Comparison of ENCODE assay signal across 6 cellular contexts in the genomic region with DNA sequence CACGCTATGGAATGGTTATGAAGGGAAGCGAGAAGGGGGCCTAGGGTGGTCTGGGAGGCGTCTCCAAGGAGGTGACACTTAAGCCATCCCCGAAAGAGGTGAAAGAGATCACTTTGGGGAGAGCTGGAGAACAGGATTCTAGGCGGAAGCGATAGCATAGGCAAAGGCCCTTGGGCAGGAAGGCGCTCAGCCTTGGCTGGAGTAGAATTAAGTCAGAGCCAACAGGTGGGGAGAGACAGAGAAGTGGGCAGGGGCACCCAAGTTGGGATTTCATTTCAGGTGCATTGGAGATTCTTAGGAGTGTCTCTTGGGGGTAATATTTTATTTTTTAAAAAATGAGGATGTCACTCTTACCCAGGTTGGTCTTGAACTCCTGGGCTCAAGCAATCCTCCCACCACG. TPM values are rescaled to one million over a fixed set of nuclear protein-coding genes. Genes with fewer than 3 reads are reported as not detected.
DNase-seq lines count a peak whose midpoint lies in the region; ATAC-seq and TF ChIP-seq lines count a peak whose summit lies in the region.

No MANE protein-coding gene starts in this region.

- peak overlapping the region; percentile 92 for H3K4me2 ChIP-seq in hepatocyte

- peak overlapping the region; percentile 75 for H2AFZ ChIP-seq in hepatocyte

- H4K20me1 ChIP-seq in hepatocyte (ENCODE audit: insufficient read depth, poor library complexity, severe bottlenecking), result no peaks in the 10 kb centered on the region

- TF ChIP-seq CTCF in right atrium auricular region (IDR thresholded peaks at IDR 0.05) (no peak), hepatocyte (IDR thresholded peaks at IDR 0.05; ENCODE audit: poor library complexity) (no peak), upper lobe of right lung (IDR thresholded peaks at IDR 0.05) (no peak), endothelial cell (IDR thresholded peaks at IDR 0.05; ENCODE audit: unreplicated experiment) (no peak)

- no peaks in the 10 kb centered on the region for H3K9me3 ChIP-seq in right atrium auricular region
- H3K9me3 ChIP-seq in hepatocyte (ENCODE audit: low read depth), result no peaks in the 10 kb centered on the region
- H3K9me3 ChIP-seq in upper lobe of right lung, result no peaks in the 10 kb centered on the region

- H3K4me3 ChIP-seq in right atrium auricular region, result peak overlapping the region in 1 of 2 donors; percentile 44
- no peak overlapping the region for H3K4me3 ChIP-seq in hepatocyte
- H3K4me3 ChIP-seq in upper lobe of right lung, result peak overlapping the region; percentile 42

- H3K27me3 ChIP-seq in right atrium auricular region (peaks cover 6 to 9% of the 10 kb centered on the region in 2 donors), hepatocyte (no peaks in the 10 kb centered on the region), upper lobe of right lung (peaks cover 21% of the 10 kb centered on the region)

- peaks cover 17% of the 10 kb centered on the region for H3K36me3 Mint-ChIP-seq in endothelial cell (ENCODE audit: low read depth, unreplicated experiment)

- no peaks in the 10 kb centered on the region for H3K79me2 ChIP-seq in hepatocyte

- DNase-seq in right atrium auricular region (ENCODE audit: low spot score) (no peak), cardiac septum (ENCODE audit: low spot score) (no peak), hepatocyte (ENCODE audit: low spot score) (no peak), upper lobe of right lung (no peak), endothelial cell (ENCODE audit: low spot score) (no peak), cortex of kidney (lab: John Stamatoyannopoulos, UW) (no peak)

- intact Hi-C loops in cardiac septum (cut with DNase I), result no loop called here
- intact Hi-C loops in upper lobe of right lung (cut with DNase I), result no loop called here

- H3K27me3 Mint-ChIP-seq in endothelial cell (ENCODE audit: unreplicated experiment), result peaks cover 3% of the 10 kb centered on the region

- ATAC-seq in upper lobe of right lung, result no peak

- H3K9me3 Mint-ChIP-seq in endothelial cell (ENCODE audit: unreplicated experiment), result no peaks in the 10 kb centered on the region

- H3K9me2 ChIP-seq in hepatocyte (replicated peaks; ENCODE audit: insufficient read depth), result no peaks in the 10 kb centered on the region

- WGBS in hepatocyte (ENCODE audit: low lambda C conversion rate, missing lambda C conversion rate), result 84% methylated on average over 8 of the region's 8 CpGs

- H3K27ac ChIP-seq in right atrium auricular region (peak overlapping the region; percentile 71 to 74), hepatocyte (peak overlapping the region; percentile 44), upper lobe of right lung (peak overlapping the region; percentile 32)

- H3K4me1 ChIP-seq in right atrium auricular region (peaks cover 0 to 23% of the 10 kb centered on the region in 2 donors), hepatocyte (ENCODE audit: insufficient read depth) (peaks cover 4% of the 10 kb centered on the region), upper lobe of right lung (peaks cover 24% of the 10 kb centered on the region)

- no peak overlapping the region for H3K27ac Mint-ChIP-seq in endothelial cell (ENCODE audit: unreplicated experiment)

- H3K4me1 Mint-ChIP-seq in endothelial cell (ENCODE audit: unreplicated experiment), result no peaks in the 10 kb centered on the region

- no peak overlapping the region for H3K4me3 Mint-ChIP-seq in endothelial cell (ENCODE audit: unreplicated experiment)

- H3K36me3 ChIP-seq in right atrium auricular region, result peaks cover 15% of the 10 kb centered on the region
- no peaks in the 10 kb centered on the region for H3K36me3 ChIP-seq in hepatocyte (replicated peaks; ENCODE audit: insufficient read depth, low read depth)
- H3K36me3 ChIP-seq in upper lobe of right lung, result peaks cover 27% of the 10 kb centered on the region

RNA-seq across cellular contexts. Expression of a gene that starts 9.6 kb away (rescaled TPM):
- total RNA-seq in right atrium auricular region (100 to 1,000 TPM; 158 to 201 TPM), cardiac septum (210 TPM), hepatocyte (149 and 165 TPM in 2 replicates), upper lobe of right lung (188 TPM), endothelial cell (ENCODE audit: unreplicated experiment) (479 TPM)
- polyA plus RNA-seq in hepatocyte, result 478 and 513 TPM in 2 replicates

RNA-seq across cellular contexts. Expression of a gene that starts 10.3 kb away (rescaled TPM):
- total RNA-seq in right atrium auricular region (1 to 10 TPM; 2.4 to 3.0 TPM), cardiac septum (2.6 TPM), hepatocyte (7.5 and 10.3 TPM in 2 replicates), upper lobe of right lung (7.0 TPM), endothelial cell (ENCODE audit: unreplicated experiment) (10.6 TPM)
- 6.8 and 11.0 TPM in 2 replicates for polyA plus RNA-seq in hepatocyte

RNA-seq across cellular contexts. Expression of a gene that starts 14.1 kb away (rescaled TPM):
- total RNA-seq in right atrium auricular region (1 to 10 TPM; 2.7 to 3.1 TPM), cardiac septum (6.9 TPM), hepatocyte (1.8 and 2.7 TPM in 2 replicates), upper lobe of right lung (4.8 TPM), endothelial cell (ENCODE audit: unreplicated experiment) (1.6 TPM)
- polyA plus RNA-seq in hepatocyte, result 5.6 and 6.7 TPM in 2 replicates

RNA-seq across cellular contexts. Expression of a gene that starts 42.9 kb away (rescaled TPM):
- total RNA-seq in right atrium auricular region (10 to 100 TPM; 18.7 to 22.5 TPM), cardiac septum (45.8 TPM), hepatocyte (9.1 and 13.9 TPM in 2 replicates), upper lobe of right lung (54.4 TPM), endothelial cell (ENCODE audit: unreplicated experiment) (20.3 TPM)
- 17.0 and 20.6 TPM in 2 replicates for polyA plus RNA-seq in hepatocyte

RNA-seq across cellular contexts. Expression of a gene that starts 48.6 kb away (rescaled TPM):
- 10 to 100 TPM; 11.6 to 12.1 TPM for total RNA-seq in right atrium auricular region
- 8.2 TPM for total RNA-seq in cardiac septum
- 4.6 and 7.5 TPM in 2 replicates for total RNA-seq in hepatocyte
- 13.3 and 14.8 TPM in 2 replicates for polyA plus RNA-seq in hepatocyte
- 16.5 TPM for total RNA-seq in upper lobe of right lung
- 29.9 TPM for total RNA-seq in endothelial cell (ENCODE audit: unreplicated experiment)
